ENCODE assay signal across 14 cellular contexts in genomic region chr12:946212-946611, GRCh38. TPM values are rescaled to one million over a fixed set of nuclear protein-coding genes. Genes with fewer than 3 reads are reported as not detected.
DNase-seq lines count a peak whose midpoint lies in the region; ATAC-seq and TF ChIP-seq lines count a peak whose summit lies in the region.
"Had no signal": no experiment of that assay in that cellular context is flagged by ENCODE, and none has a peak within 500 bp of the region (broad histone marks: within the 10 kb centered on the region; RNA-seq: fewer than 3 reads in every experiment).

No MANE protein-coding gene starts in this region.

- intact Hi-C loops in activated naive CD4-positive, alpha-beta T cell treated with anti-CD3 and anti-CD28 coated beads for 36 hours (cut with micrococcal nuclease) = loop anchor here (5.0 to 10.0 kb wide), 3 partner anchors 146 to 491 kb away; partner anchors contain the start of gene B4GALNT3
- intact Hi-C loops in Panc1 (cut with micrococcal nuclease; ENCODE audit: unreplicated experiment) = no loop called here

- H3K27me3 ChIP-seq in Panc1 (ENCODE audit: control insufficient read depth, insufficient read depth, low read length) = no peaks in the 10 kb centered on the region
- no peaks in the 10 kb centered on the region for H3K27me3 ChIP-seq in skeletal muscle tissue (ENCODE audit: control insufficient read depth in 3 of 3, insufficient read depth in 3 of 3, low read length in 3 of 3)
- no peaks in the 10 kb centered on the region for H3K27me3 ChIP-seq in HAP-1 (ENCODE audit: low read depth)
- H3K27me3 ChIP-seq: body of pancreas, left lung, neutrophil had no signal

- peaks cover 17% of the 10 kb centered on the region for H3K36me3 Mint-ChIP-seq in activated naive CD4-positive, alpha-beta T cell treated with anti-CD3 and anti-CD28 coated beads for 36 hours (ENCODE audit: low read depth)

- H3K9me3 ChIP-seq in Panc1 (ENCODE audit: control insufficient read depth, insufficient read depth, low read depth, low read length) (no peaks in the 10 kb centered on the region), skeletal muscle tissue (ENCODE audit: control insufficient read depth in 3 of 3, low read length in 3 of 3) (no peaks in the 10 kb centered on the region), HAP-1 (no peaks in the 10 kb centered on the region)
- H3K9me3 ChIP-seq: body of pancreas, left lung, neutrophil had no signal

- no peak overlapping the region for H3K4me3 Mint-ChIP-seq in activated naive CD4-positive, alpha-beta T cell treated with anti-CD3 and anti-CD28 coated beads for 36 hours

- POLR2A ChIA-PET in Panc1 (lab: Charles Lee) = no interaction called here

- TF ChIP-seq CTCF in Panc1 (IDR thresholded peaks at IDR 0.05) = no peak

- DNase-seq in activated naive CD4-positive, alpha-beta T cell treated with anti-CD3 and anti-CD28 coated beads for 36 hours = no peak
- no peak for DNase-seq in activated naive CD4-positive, alpha-beta T cell treated with anti-CD3 and anti-CD28 coated beads, Interleukin-2, amount 50 U/mL, for 16 hours
- DNase-seq in Panc1 (ENCODE audit: low read depth, low spot score) (no peak), fibroblast of peridontal ligament (ENCODE audit: extremely low read depth) (peak; percentile 9), HAP-1 (ENCODE audit: low spot score in 2 of 2) (no peak)
- DNase-seq in activated CD4-positive, CD25-positive, alpha-beta regulatory T cell treated with anti-CD3 and anti-CD28 coated beads, Interleukin-2, amount 50 U/mL, for 72 hours = no peak
- DNase-seq: body of pancreas, KBM-7, left lung, NCI-H1436 treated with DMSO at 0.1 percent for 48 hours, NCI-H748 treated with DMSO at 0.1 percent for 48 hours had no signal

- CTCF ChIA-PET in activated naive CD4-positive, alpha-beta T cell treated with anti-CD3 and anti-CD28 coated beads for 36 hours (lab: Charles Lee) = interaction anchor here (0.8 to 1.9 kb wide), 5 partner anchors 129 to 637 kb away, joined by 3 to 5 read pairs (median 4); no protein-coding TSS in a partner anchor
- CTCF ChIA-PET in Panc1 (lab: Charles Lee) = no interaction called here

- BruUV-seq in Panc1 (replicated peaks; lab: Mats Ljungman, UMichigan) = TSS peak; percentile 54

- ATAC-seq in Panc1 (no peak), GM21576 (IDR thresholded peaks at IDR 0.05; ENCODE audit: unreplicated experiment) (no peak)
- ATAC-seq: body of pancreas, left lung had no signal

- H3K27ac ChIP-seq in Panc1 (ENCODE audit: low read length) = no peak overlapping the region
- H3K27ac ChIP-seq in skeletal muscle tissue (ENCODE audit: low read depth, low read length) = peak overlapping the region; percentile 10
- H3K27ac ChIP-seq: body of pancreas, left lung, neutrophil had no signal

- peak overlapping the region in 2 of 3 donors; percentile 27 to 51 for H3K9ac ChIP-seq in skeletal muscle tissue (ENCODE audit: low read depth in 1 of 3, low read length in 3 of 3)

- no peaks in the 10 kb centered on the region for H3K27me3 Mint-ChIP-seq in activated naive CD4-positive, alpha-beta T cell treated with anti-CD3 and anti-CD28 coated beads for 36 hours (ENCODE audit: low read depth)

- in situ Hi-C loops in Panc1 (cut with HindIII; ENCODE audit: low pct_unique_long_range_greater_than_20kb, low sequenced_read_pairs) (no loop called here), HAP-1 (cut with MboI; ENCODE audit: low sequenced_read_pairs) (loop anchor here (10.0 to 25.0 kb wide), 2 partner anchors 371 to 641 kb away; partner anchors contain the start of gene FBXL14)

- peaks cover 41% of the 10 kb centered on the region for H3K4me1 Mint-ChIP-seq in activated naive CD4-positive, alpha-beta T cell treated with anti-CD3 and anti-CD28 coated beads for 36 hours (ENCODE audit: low read depth)

- H3K36me3 ChIP-seq in Panc1 (ENCODE audit: control insufficient read depth, insufficient read depth, low read length) (no peaks in the 10 kb centered on the region; the same call in 1 of the 2 replicates), skeletal muscle tissue (ENCODE audit: control insufficient read depth in 3 of 3, insufficient read depth in 3 of 3, low read length in 3 of 3) (peaks cover 0 to 5% (median 2%) of the 10 kb centered on the region in 3 donors), HAP-1 (replicated peaks) (peaks cover 25% of the 10 kb centered on the region)
- H3K36me3 ChIP-seq: neutrophil had no signal

- H3K4me1 ChIP-seq in Panc1 (ENCODE audit: control insufficient read depth, insufficient read depth, low read length) (peaks cover 7% of the 10 kb centered on the region; the same call in 1 of the 2 replicates), skeletal muscle tissue (ENCODE audit: control insufficient read depth in 3 of 3, insufficient read depth in 3 of 3, low read length in 3 of 3) (peaks cover 9 to 33% (median 12%) of the 10 kb centered on the region in 3 donors), HAP-1 (peaks cover 8% of the 10 kb centered on the region; the same call in 1 of the 2 replicates)

- H3K27ac Mint-ChIP-seq in activated naive CD4-positive, alpha-beta T cell treated with anti-CD3 and anti-CD28 coated beads for 36 hours = peak overlapping the region; percentile 38

- no peaks in the 10 kb centered on the region for H3K9me3 Mint-ChIP-seq in activated naive CD4-positive, alpha-beta T cell treated with anti-CD3 and anti-CD28 coated beads for 36 hours

- H3K4me3 ChIP-seq in Panc1 (ENCODE audit: low read depth in 2 of 2, low read length in 2 of 2) = no peak overlapping the region
- no peak overlapping the region for H3K4me3 ChIP-seq in skeletal muscle tissue (ENCODE audit: low read length in 3 of 3)
- H3K4me3 ChIP-seq in HAP-1 = no peak overlapping the region
- H3K4me3 ChIP-seq: body of pancreas, left lung had no signal

RNA-seq across cellular contexts. Expression of gene RAD52, which starts 3.3 kb away (rescaled TPM):
- 10 to 100 TPM; 15.6 to 17.9 TPM for total RNA-seq in activated naive CD4-positive, alpha-beta T cell treated with anti-CD3 and anti-CD28 coated beads for 36 hours
- total RNA-seq in Panc1 (2021; ENCODE audit: unreplicated experiment) (15.8 TPM), skeletal muscle tissue (13.0 TPM)
- 16.4 TPM for polyA plus RNA-seq in Panc1 (2012; ENCODE audit: insufficient read length)

RNA-seq across cellular contexts. Expression of gene ERC1, which starts 44.8 kb away (rescaled TPM):
- total RNA-seq in activated naive CD4-positive, alpha-beta T cell treated with anti-CD3 and anti-CD28 coated beads for 36 hours = 10 to 100 TPM; 17.4 to 20.7 TPM
- total RNA-seq in Panc1 (2021; ENCODE audit: unreplicated experiment) = 40.4 TPM
- polyA plus RNA-seq in Panc1 (2012; ENCODE audit: insufficient read length) = 17.8 TPM
- total RNA-seq in skeletal muscle tissue = 56.9 TPM
